9 cellular contexts compared by ENCODE assay signal in the genomic region with DNA sequence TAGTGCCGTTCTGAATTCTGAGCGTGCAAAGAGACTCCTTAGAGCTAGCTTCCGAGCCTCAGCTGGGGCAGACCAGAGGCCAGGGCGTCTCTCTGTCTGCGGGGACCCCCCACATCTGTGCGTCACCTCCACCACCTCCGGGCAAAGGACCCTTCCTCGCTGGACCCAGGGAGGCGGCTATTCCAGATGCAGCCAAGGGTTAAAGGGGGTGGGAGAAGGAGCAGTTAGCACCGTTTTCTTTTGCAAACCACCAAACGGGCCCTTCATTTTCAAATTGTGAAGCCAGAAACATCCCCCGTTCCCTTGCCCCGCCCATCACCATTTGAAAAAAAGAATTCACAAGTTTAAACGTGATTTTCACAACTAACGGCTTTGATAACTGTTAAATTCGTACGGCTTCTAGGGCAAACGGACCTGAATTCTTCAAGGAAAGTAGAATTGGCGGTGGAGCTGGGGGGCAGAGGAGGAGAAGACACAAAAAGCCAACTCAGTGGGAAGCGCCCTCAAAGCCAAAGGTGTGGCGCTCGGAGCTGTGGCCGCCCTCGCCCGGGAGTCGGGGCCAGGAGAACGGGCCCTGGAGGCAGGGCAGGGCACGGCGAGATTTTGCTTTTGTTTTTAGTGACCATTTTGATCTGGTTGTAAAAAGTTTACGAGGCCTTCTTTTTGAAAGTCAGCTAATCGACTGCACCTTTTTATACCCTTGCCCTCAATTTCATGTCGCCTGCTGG. TPM values are rescaled to one million over a fixed set of nuclear protein-coding genes. Genes with fewer than 3 reads are reported as not detected.
DNase-seq lines count a peak whose midpoint lies in the region; ATAC-seq and TF ChIP-seq lines count a peak whose summit lies in the region.
"Had no signal": no experiment of that assay in that cellular context is flagged by ENCODE, and none has a peak within 500 bp of the region (broad histone marks: within the 10 kb centered on the region; RNA-seq: fewer than 3 reads in every experiment).

No MANE protein-coding gene starts in this region.

- POLR2A ChIA-PET in BJ (lab: Charles Lee) = no interaction called here
- POLR2A ChIA-PET in PC-3 (lab: Charles Lee; ENCODE audit: unreplicated experiment) = no interaction called here
- POLR2A ChIA-PET in RWPE1 (lab: Yijun Ruan, JAX; ENCODE audit: low non-redundant PET) = no interaction called here

- peak overlapping the region; percentile 88 for H3K4me3 Mint-ChIP-seq in neural crest cell

- H4K20me1 ChIP-seq in PC-3 (ENCODE audit: low read length) (no peaks in the 10 kb centered on the region), fibroblast of lung (ENCODE audit: control insufficient read depth, extremely low read depth, insufficient read depth, low read length) (no peaks in the 10 kb centered on the region)

- H3K4me3 ChIP-seq in BJ (ENCODE audit: low read depth, low read length) = peak overlapping the region; percentile 92
- peak overlapping the region; percentile 76 for H3K4me3 ChIP-seq in PC-3 (ENCODE audit: low read length)
- H3K4me3 ChIP-seq in fibroblast of lung (replicated peaks in 1 of 4; ENCODE audit: control extremely low read depth in 1 of 4, insufficient read depth in 1 of 4, low read depth in 3 of 4, low read length in 4 of 4) = peak overlapping the region; percentile 45 to 96 (median 70)

- H3K79me2 ChIP-seq in PC-3 (ENCODE audit: low read length) (no peaks in the 10 kb centered on the region), fibroblast of lung (ENCODE audit: control insufficient read depth, insufficient read depth, low read length) (peaks cover 21% of the 10 kb centered on the region)

- H3K4me1 Mint-ChIP-seq in neural crest cell = peaks cover 42% of the 10 kb centered on the region

- no peak for DNase-seq in BJ (ENCODE audit: low read depth)
- peak; percentile 49 for DNase-seq in PC-3
- DNase-seq in fibroblast of lung (ENCODE audit: low read depth in 2 of 2) = peak in 1 of 2 donors; percentile 34
- DNase-seq in neural crest cell (ENCODE audit: low read depth, low spot score) = no peak
- DNase-seq in NCI-H1694 (lab: John Stamatoyannopoulos, UW) = no peak
- DNase-seq in NCI-H2081 treated with DMSO at 0.1 percent for 48 hours (lab: John Stamatoyannopoulos, UW) = no peak
- no peak for DNase-seq in RWPE1 (ENCODE audit: low spot score)
- DNase-seq in KG1 (lab: John Stamatoyannopoulos, UW) = no peak

- H3K27ac Mint-ChIP-seq in neural crest cell (ENCODE audit: unreplicated experiment) = no peak overlapping the region

- no peaks in the 10 kb centered on the region for H3K9me2 ChIP-seq in PC-3 (replicated peaks; ENCODE audit: low read length)

- H3K27me3 ChIP-seq in BJ (ENCODE audit: control insufficient read depth, insufficient read depth, low read length) = no peaks in the 10 kb centered on the region
- peaks cover 27% of the 10 kb centered on the region for H3K27me3 ChIP-seq in PC-3 (ENCODE audit: low read length)
- no peaks in the 10 kb centered on the region for H3K27me3 ChIP-seq in fibroblast of lung (ENCODE audit: control insufficient read depth, insufficient read depth, low read length)

- H3K4me2 ChIP-seq in PC-3 (ENCODE audit: low read length) (peak overlapping the region; percentile 98), fibroblast of lung (ENCODE audit: extremely low read depth, insufficient read depth, low read length) (peak overlapping the region; percentile 95)

- peak overlapping the region; percentile 94 for H2AFZ ChIP-seq in PC-3 (ENCODE audit: low read length)
- H2AFZ ChIP-seq in fibroblast of lung (ENCODE audit: low read length) = peak overlapping the region; percentile 77

- H3F3A ChIP-seq in PC-3 (ENCODE audit: low read length, unreplicated experiment) = no peaks in the 10 kb centered on the region

- no peaks in the 10 kb centered on the region for H3K36me3 Mint-ChIP-seq in neural crest cell (ENCODE audit: low read depth)

- H3K36me3 ChIP-seq in BJ (ENCODE audit: control insufficient read depth, insufficient read depth, low read length) (peaks cover 5% of the 10 kb centered on the region; the same call in 1 of the 2 replicates), PC-3 (ENCODE audit: low read depth, low read length) (no peaks in the 10 kb centered on the region), fibroblast of lung (ENCODE audit: control insufficient read depth, insufficient read depth, low read length) (peaks cover under 1% of the 10 kb centered on the region)

- H3K9me3 ChIP-seq in PC-3 (ENCODE audit: low read length) (no peaks in the 10 kb centered on the region), fibroblast of lung (ENCODE audit: control insufficient read depth, insufficient read depth, low read depth, low read length) (no peaks in the 10 kb centered on the region)

- H3K9ac ChIP-seq in PC-3 (ENCODE audit: low read length) (peak overlapping the region; percentile 18), fibroblast of lung (ENCODE audit: insufficient read depth, low read length) (peak overlapping the region; percentile 48)

- H3K9me3 Mint-ChIP-seq in neural crest cell = no peaks in the 10 kb centered on the region

- H3K27ac ChIP-seq in PC-3 (ENCODE audit: low read length) (no peak overlapping the region), fibroblast of lung (ENCODE audit: insufficient read depth, low read length) (peak overlapping the region; percentile 90), RWPE1 (no peak overlapping the region)
- H3K27ac ChIP-seq: HL-60 had no signal

- CTCF ChIA-PET in BJ (lab: Yijun Ruan, JAX) (interaction anchor here (1.2 to 5.0 kb wide), 3 partner anchors 9 to 317 kb away, joined by 4 to 34 read pairs (median 10); no protein-coding TSS in a partner anchor), PC-3 (lab: Charles Lee) (interaction anchor here (0.6 to 1.5 kb wide), 2 partner anchors 317 to 1816 kb away, joined by 3 read pairs; no protein-coding TSS in a partner anchor), RWPE1 (lab: Yijun Ruan, JAX) (interaction anchor here (0.6 to 1.7 kb wide), 3 partner anchors 8 to 1542 kb away, joined by 3 to 8 read pairs (median 3); no protein-coding TSS in a partner anchor)

- intact Hi-C loops in PC-3 (cut with micrococcal nuclease) = loop anchor here (5.0 kb wide), 1 partner anchor 574 kb away; no protein-coding TSS in a partner anchor

- no TSS peak for BruUV-seq in PC-3 (replicated peaks; lab: Mats Ljungman, UMichigan)

- peak; percentile 12; the same call in 1 of the 2 replicates for ATAC-seq in PC-3

- H3K27me3 Mint-ChIP-seq in neural crest cell (ENCODE audit: low read depth) = peaks cover 98% of the 10 kb centered on the region

- TF ChIP-seq CTCF in BJ (IDR thresholded peaks at IDR 0.05; ENCODE audit: insufficient read depth, low read depth, low read length) (no peak), PC-3 (conservative IDR thresholded peaks at IDR 0.05; ENCODE audit: low read depth, low read length) (no peak; the same call in 1 of the 2 replicates), fibroblast of lung (conservative IDR thresholded peaks at IDR 0.05 in 1 of 2, IDR thresholded peaks at IDR 0.05 in 1 of 2; ENCODE audit: low read depth in 1 of 2, low read length in 2 of 2) (no peak), neural crest cell (conservative IDR thresholded peaks at IDR 0.05) (no peak), RWPE1 (conservative IDR thresholded peaks at IDR 0.05; ENCODE audit: low read depth) (no peak)

- H3K4me1 ChIP-seq in PC-3 (ENCODE audit: insufficient read depth, low read length) (peaks cover 38% of the 10 kb centered on the region), fibroblast of lung (ENCODE audit: control insufficient read depth, extremely low read depth, insufficient read depth, low read length) (peaks cover 9% of the 10 kb centered on the region)

RNA-seq across cellular contexts. Expression of a gene that starts 3.3 kb away (rescaled TPM):
- polyA plus RNA-seq in BJ (2011; rRNA removed) = 90.5 and 129 TPM in 2 replicates
- polyA minus RNA-seq in BJ (2011; rRNA and poly(A)+ RNA removed) = 84.9 and 119 TPM in 2 replicates
- 1.1 and 1.9 TPM in 2 replicates for total RNA-seq in PC-3 (2014; rRNA removed)
- 350 and 363 TPM in 2 replicates for total RNA-seq in fibroblast of lung
- 284 and 342 TPM in 2 replicates for polyA plus RNA-seq in fibroblast of lung
- 148 and 177 TPM in 2 replicates for polyA plus RNA-seq in fibroblast of lung (2012)
- polyA minus RNA-seq in fibroblast of lung (ENCODE audit: low replicate concordance) = 184 and 245 TPM in 2 replicates
- 1.9 and 2.1 TPM in 2 replicates for total RNA-seq in neural crest cell

Comparison
In these comparisons a context has a peak if more than half of its experiments do, and no peak if none do; other contexts are left out.
1. RNA of a gene that starts 3.3 kb away (total RNA-seq): 350 to 363 TPM in fibroblast of lung; 1.9 to 2.1 TPM in neural crest cell and 1.1 to 1.9 TPM in PC-3; every median in the first group is over 100 times any median in the second.
2. Peak in every context shown above with its lines, with median percentiles within 50 percentile points of each other: H3K4me3 ChIP-seq.